ENCODE assay signal across 8 cellular contexts in the genomic region with DNA sequence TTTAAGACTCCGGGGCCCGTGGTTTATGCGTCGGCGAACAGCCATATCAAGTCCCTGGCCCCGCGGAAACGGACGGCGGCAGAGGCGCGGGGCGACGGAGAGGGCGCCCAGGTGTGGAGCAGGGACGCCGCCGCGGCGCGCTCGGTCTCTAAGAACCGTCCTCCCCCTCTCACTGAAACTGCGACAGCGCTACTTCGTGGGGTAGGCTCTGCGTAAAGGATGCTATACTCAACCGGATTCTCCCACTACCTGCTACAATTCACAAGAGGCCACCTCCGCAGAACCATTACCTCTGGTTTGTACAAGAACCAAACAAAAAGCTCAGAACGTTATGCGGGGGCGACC. TPM values are rescaled to one million over a fixed set of nuclear protein-coding genes. Genes with fewer than 3 reads are reported as not detected.
A peak's percentile ranks its signal among the peaks of the same experiment; 100 is the strongest.
DNase-seq lines count a peak whose midpoint lies in the region; ATAC-seq and TF ChIP-seq lines count a peak whose summit lies in the region.

No MANE protein-coding gene starts in this region.

- peak overlapping the region; percentile 75 for H3K27ac ChIP-seq in caudate nucleus (ENCODE audit: low read depth, low read length)
- H3K27ac ChIP-seq in left lung: peak overlapping the region; percentile 81 to 89

- H3K27me3 ChIP-seq in left lung: no peaks in the 10 kb centered on the region

- peaks cover 3% of the 10 kb centered on the region for H3K9me3 Mint-ChIP-seq in Calu3 (ENCODE audit: low read depth, unreplicated experiment)

- no peaks in the 10 kb centered on the region for H3K4me1 Mint-ChIP-seq in Calu3 (ENCODE audit: low read depth, unreplicated experiment)

- H3K4me1 ChIP-seq in left lung: peaks cover 6 to 13% of the 10 kb centered on the region in 2 donors

- no peak for TF ChIP-seq CTCF in Calu3 (IDR thresholded peaks at IDR 0.05; ENCODE audit: unreplicated experiment)
- no peak for TF ChIP-seq CTCF in left lung (IDR thresholded peaks at IDR 0.05)

- DNase-seq in Calu3 (peak; percentile 59), T-helper 2 cell (peak in 3 of 5 experiments; percentile 24 to 61 (median 37)), caudate nucleus (lab: John Stamatoyannopoulos, UW) (peak in 24 of 61 donors; percentile 40 to 97 (median 82)), left lung (peak; percentile 37 to 85), KBM-7 (no peak)
- peak; percentile 5 to 19 for DNase-seq in stimulated activated CD8-positive, alpha-beta memory T cell treated with anti-CD3 and anti-CD28 coated beads, Interleukin-7, amount 100 ng/mL, for 1 hour (ENCODE audit: low read depth in 2 of 2)

- H3K4me3 Mint-ChIP-seq in Calu3 (ENCODE audit: low read depth, unreplicated experiment): peak overlapping the region; percentile 99

- ATAC-seq in GM19452 (IDR thresholded peaks at IDR 0.05; ENCODE audit: unreplicated experiment) (peak; percentile 37), HG03469 (IDR thresholded peaks at IDR 0.05; ENCODE audit: unreplicated experiment) (peak; percentile 7), left lung (peak; percentile 76)

- no TSS peak for BruUV-seq in Calu3 (replicated peaks; lab: Mats Ljungman, UMichigan)

- peak overlapping the region; percentile 86 for H3K27ac Mint-ChIP-seq in Calu3 (ENCODE audit: unreplicated experiment)

- H3K9me3 ChIP-seq in left lung: peaks cover 0 to 5% of the 10 kb centered on the region in 2 donors

- intact Hi-C loops in Calu3 (cut with micrococcal nuclease; ENCODE audit: unreplicated experiment) (loop anchor here (1.0 kb wide), 1 partner anchor 95 kb away; no protein-coding TSS in a partner anchor), left lung (cut with DNase I) (no loop called here)

- in situ Hi-C loops in KBM-7 (cut with MboI; ENCODE audit: low pct_unique_long_range_greater_than_20kb, low sequenced_read_pairs): no loop called here

- peak overlapping the region; percentile 71 to 96 for H3K4me3 ChIP-seq in left lung

- H3K27me3 Mint-ChIP-seq in Calu3 (ENCODE audit: unreplicated experiment): no peaks in the 10 kb centered on the region

- H3K36me3 Mint-ChIP-seq in Calu3 (ENCODE audit: insufficient read depth, unreplicated experiment): peaks cover 49% of the 10 kb centered on the region

- CTCF ChIA-PET in Calu3 (lab: Charles Lee): no interaction called here

- H3K36me3 ChIP-seq in left lung: peaks cover 0 to 14% of the 10 kb centered on the region in 2 donors

RNA-seq across cellular contexts. Expression of a gene that starts 0.4 kb away (rescaled TPM):
- total RNA-seq in Calu3 (2022): 41.5 and 47.1 TPM in 2 replicates
- 10 to 100 TPM; 16.9 to 18.2 TPM for total RNA-seq in left lung

RNA-seq across cellular contexts. Expression of a gene that starts 37.5 kb away (rescaled TPM):
- total RNA-seq in Calu3 (2022) (1,023 and 1,145 TPM in 2 replicates), left lung (100 to 1,000 TPM; 505 to 637 TPM)

RNA-seq across cellular contexts. Expression of a gene that starts 49.5 kb away (rescaled TPM):
- 147 and 148 TPM in 2 replicates for total RNA-seq in Calu3 (2022)
- total RNA-seq in left lung: 100 to 1,000 TPM; 106 to 124 TPM

RNA-seq across cellular contexts. Expression of a gene that starts 51.5 kb away (rescaled TPM):
- 610 and 613 TPM in 2 replicates for total RNA-seq in Calu3 (2022)
- 100 to 1,000 TPM; 142 to 191 TPM for total RNA-seq in left lung

Comparison
In these comparisons a context has a peak if more than half of its experiments do, and no peak if none do; other contexts are left out.
1. ATAC-seq: peak in every context shown above with its lines; median percentile 76 in left lung; 37 in GM19452; 7 in HG03469.